12 cellular contexts compared by ENCODE assay signal in the genomic region with DNA sequence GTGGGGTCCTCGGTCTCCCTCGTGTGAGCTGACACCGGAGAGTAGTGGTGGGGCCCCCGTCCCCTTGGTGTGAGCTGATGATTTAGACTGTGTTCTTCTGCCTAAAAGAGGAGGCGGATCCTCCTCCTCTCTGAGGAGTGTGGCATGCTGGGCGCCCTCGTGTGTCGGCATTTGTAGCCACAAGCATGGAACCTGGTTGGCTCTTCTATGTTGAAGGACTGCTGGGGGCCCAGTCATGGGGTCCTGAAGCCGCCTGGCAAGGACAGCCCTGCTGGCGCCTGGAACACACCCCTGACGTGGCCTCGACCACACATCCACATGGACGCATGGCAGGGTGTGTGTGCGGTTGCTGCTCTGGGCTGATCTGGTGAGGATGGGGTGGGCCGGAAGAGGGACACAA. TPM values are rescaled to one million over a fixed set of nuclear protein-coding genes. Genes with fewer than 3 reads are reported as not detected.
DNase-seq lines count a peak whose midpoint lies in the region; ATAC-seq and TF ChIP-seq lines count a peak whose summit lies in the region.
"Had no signal": no experiment of that assay in that cellular context is flagged by ENCODE, and none has a peak within 500 bp of the region (broad histone marks: within the 10 kb centered on the region; RNA-seq: fewer than 3 reads in every experiment).

No MANE protein-coding gene starts in this region.

- no peaks in the 10 kb centered on the region for H3K9me3 ChIP-seq in left lung
- H3K9me3 ChIP-seq: HAP-1, testis had no signal

- H3K27ac ChIP-seq in 22Rv1 (no peak overlapping the region), left lung (no peak overlapping the region)
- H3K27ac ChIP-seq: testis had no signal

- peaks cover 7 to 11% of the 10 kb centered on the region in 2 donors for H3K4me1 ChIP-seq in left lung
- H3K4me1 ChIP-seq: HAP-1 had no signal

- TF ChIP-seq CTCF in 22Rv1 (IDR thresholded peaks at IDR 0.05) (peak; percentile 33), left lung (IDR thresholded peaks at IDR 0.05) (no peak)

- no peaks in the 10 kb centered on the region for H3K27me3 ChIP-seq in left lung
- H3K27me3 ChIP-seq: testis had no signal

- in situ Hi-C loops in G401 (cut with HindIII; ENCODE audit: low sequenced_read_pairs): no loop called here

- intact Hi-C loops in head of caudate nucleus (cut with DNase I) (loop anchor here (5.0 kb wide), 1 partner anchor 49 kb away; a partner anchor contains a TSS), left lung (cut with DNase I) (no loop called here)

- H3K36me3 ChIP-seq in left lung: peaks cover 5 to 92% of the 10 kb centered on the region in 2 donors

- ATAC-seq in HG03439 (IDR thresholded peaks at IDR 0.05; ENCODE audit: unreplicated experiment) (no peak), HG02759 (IDR thresholded peaks at IDR 0.05; ENCODE audit: unreplicated experiment) (no peak), HG03039 (IDR thresholded peaks at IDR 0.05; ENCODE audit: unreplicated experiment) (no peak), left lung (no peak)

- no peak overlapping the region for H3K4me3 ChIP-seq in left lung
- H3K4me3 ChIP-seq: HAP-1, testis had no signal

- peak; percentile 74 for DNase-seq in G401 (ENCODE audit: low spot score)
- DNase-seq in SW480 (ENCODE audit: low spot score): peak; percentile 43
- peak; percentile 27 to 86 (median 66) for DNase-seq in head of caudate nucleus
- DNase-seq in left lung: no peak
- DNase-seq: NCI-H1417 treated with DMSO at 0.1 percent for 48 hours, right cardiac atrium, testis had no signal

RNA-seq across cellular contexts. Expression of a gene that starts 50.2 kb away (rescaled TPM):
- total RNA-seq in G401 (2014; rRNA removed; shearing (Covaris generic)): 47.5 and 57.1 TPM in 2 replicates
- 10 to 100 TPM; 97.1 to 98.4 TPM for total RNA-seq in left lung

Comparison
In these comparisons a context has a peak if more than half of its experiments do, and no peak if none do; other contexts are left out.
1. DNase-seq: peak in G401 (single experiment), SW480 (single experiment) and head of caudate nucleus (42 of 42); none in left lung (0 of 2).